ENCODE assay signal across 8 cellular contexts in genomic region chr16:88534731-88535141, GRCh38. TPM values are rescaled to one million over a fixed set of nuclear protein-coding genes. Genes with fewer than 3 reads are reported as not detected.
DNase-seq lines count a peak whose midpoint lies in the region; ATAC-seq, FAIRE-seq and TF ChIP-seq lines count a peak whose summit lies in the region.

No MANE protein-coding gene starts in this region.

- FAIRE-seq in GM12878 (lab: Jason Lieb, UNC) (no peak), keratinocyte (lab: Jason Lieb, UNC) (no peak)

- H3K79me2 ChIP-seq in GM12878 (ENCODE audit: control insufficient read depth, insufficient read depth, low read length) (peaks cover 4% of the 10 kb centered on the region; the same call in 1 of the 2 replicates), keratinocyte (ENCODE audit: control insufficient read depth, insufficient read depth, low read length) (peaks cover 3% of the 10 kb centered on the region), SK-N-SH (ENCODE audit: insufficient read depth) (no peaks in the 10 kb centered on the region)

- 10% methylated on average over 31 of the region's 48 CpGs for WGBS in GM12878 (ENCODE audit: insufficient coverage, insufficient replicate concordance, low lambda C conversion rate, missing lambda C conversion rate)
- WGBS in SK-N-SH (ENCODE audit: low lambda C conversion rate) = 92% methylated on average over 27 of the region's 48 CpGs

- peaks cover 2% of the 10 kb centered on the region for H3F3A ChIP-seq in SK-N-SH (replicated peaks; ENCODE audit: insufficient read depth)

- no peaks in the 10 kb centered on the region for H3K9me1 ChIP-seq in keratinocyte (ENCODE audit: control insufficient read depth, extremely low read depth, insufficient read depth, low read length)

- H3K27me3 ChIP-seq in GM12878 (replicated peaks in 1 of 2; ENCODE audit: control insufficient read depth in 2 of 2, insufficient read depth in 2 of 2, low read length in 1 of 2) = no peaks in the 10 kb centered on the region
- H3K27me3 ChIP-seq in keratinocyte (ENCODE audit: control insufficient read depth, extremely low read depth, insufficient read depth, low read length) = peaks cover 23% of the 10 kb centered on the region
- no peaks in the 10 kb centered on the region for H3K27me3 ChIP-seq in SK-N-SH (ENCODE audit: insufficient read depth)

- BruUV-seq in GM12878 (replicated peaks; lab: Mats Ljungman, UMichigan) = no TSS peak

- intact Hi-C loops in GM12878 (cut with micrococcal nuclease; ENCODE audit: unreplicated experiment) = no loop called here

- SMC1A ChIA-PET in GM12878 (lab: Charles Lee; ENCODE audit: uncharacterized antibody, unreplicated experiment) = no interaction called here

- H3K4me1 ChIP-seq in GM12878 (ENCODE audit: control insufficient read depth, insufficient read depth, low read length) (peaks cover 5% of the 10 kb centered on the region), keratinocyte (ENCODE audit: control insufficient read depth, extremely low read depth, insufficient read depth, low read length) (peaks cover 13% of the 10 kb centered on the region), SK-N-SH (ENCODE audit: control insufficient read depth in 1 of 2, insufficient read depth in 2 of 2, low read depth in 1 of 2, low read length in 1 of 2) (peaks cover 0 to 8% of the 10 kb centered on the region in 2 experiments; a peak in 1 of 4 replicates)

- no peaks in the 10 kb centered on the region for H4K20me1 ChIP-seq in GM12878 (ENCODE audit: control insufficient read depth, insufficient read depth)
- no peaks in the 10 kb centered on the region for H4K20me1 ChIP-seq in keratinocyte (ENCODE audit: control insufficient read depth, extremely low read depth, insufficient read depth, low read length)
- H4K20me1 ChIP-seq in SK-N-SH (ENCODE audit: insufficient read depth) = 0 out of 2 replicates have a peak, but pooled peaks cover 6% of the 10 kb centered on the region

- no peak overlapping the region for H3K27ac ChIP-seq in GM12878 (ENCODE audit: control insufficient read depth, insufficient read depth)
- H3K27ac ChIP-seq in keratinocyte (ENCODE audit: control insufficient read depth, insufficient read depth, low read length) = no peak overlapping the region
- H3K27ac ChIP-seq in SK-N-SH (ENCODE audit: low read depth in 2 of 2, low read length in 1 of 2) = no peak overlapping the region

- no peaks in the 10 kb centered on the region for H3K9me2 ChIP-seq in SK-N-SH

- peak overlapping the region; percentile 51; the same call in 1 of the 2 replicates for H3K9ac ChIP-seq in GM12878 (ENCODE audit: control insufficient read depth, insufficient read depth, low read length)
- peak overlapping the region; percentile 33 for H3K9ac ChIP-seq in keratinocyte (ENCODE audit: control insufficient read depth, extremely low read depth, insufficient read depth, low read length)
- H3K9ac ChIP-seq in SK-N-SH = no peak overlapping the region

- CTCF ChIA-PET in GM12878 (lab: Yijun Ruan, JAX) = no interaction called here
- CTCF ChIA-PET in SK-N-SH (lab: Yijun Ruan, JAX) = no interaction called here

- RAD21 ChIA-PET in GM12878 (lab: Charles Lee; ENCODE audit: unreplicated experiment) = no interaction called here

- TF ChIP-seq RAD21 in GM12878 (IDR thresholded peaks at IDR 0.05; ENCODE audit: insufficient read depth, low read depth, low read length) (no peak), SK-N-SH (IDR thresholded peaks at IDR 0.05; ENCODE audit: low read length) (no peak)

- ATAC-seq in GM19452 (IDR thresholded peaks at IDR 0.05; ENCODE audit: unreplicated experiment) (peak; percentile 23), GM12878 (peak; percentile 73), GM19455 (IDR thresholded peaks at IDR 0.05; ENCODE audit: unreplicated experiment) (no peak)
- no peak for ATAC-seq in stimulated activated naive CD8-positive, alpha-beta T cell treated with anti-CD3 and anti-CD28 coated beads, Interleukin-15, Interleukin-2, amounts not matched to agents 100 U/mL and 50 U/mL, for 24 hours

- H3K36me3 ChIP-seq in GM12878 (ENCODE audit: control insufficient read depth in 2 of 2, insufficient read depth in 2 of 2, low read length in 1 of 2) (no peaks in the 10 kb centered on the region), keratinocyte (ENCODE audit: control insufficient read depth in 2 of 2, extremely low read depth in 1 of 2, insufficient read depth in 2 of 2, low read length in 2 of 2) (no peaks in the 10 kb centered on the region), SK-N-SH (replicated peaks in 1 of 2; ENCODE audit: control insufficient read depth in 1 of 2, insufficient read depth in 2 of 2, low read length in 1 of 2) (peaks cover 0 to 6% of the 10 kb centered on the region in 2 experiments)

- POLR2A ChIA-PET in GM12878 (lab: Charles Lee) (no interaction called here), SK-N-SH (lab: Yijun Ruan, JAX) (no interaction called here)

- H2AFZ ChIP-seq in GM12878 (ENCODE audit: control insufficient read depth, low read depth, low read length) (no peak overlapping the region), keratinocyte (ENCODE audit: control insufficient read depth, low read length) (no peak overlapping the region), SK-N-SH (ENCODE audit: low read depth) (no peak overlapping the region)

- TF ChIP-seq CTCF in AG10803 (conservative IDR thresholded peaks at IDR 0.05; ENCODE audit: low read length) = peak; percentile 28; the same call in 1 of the 2 replicates
- 0 out of 6 replicates have a peak, but pooled peaks of 2 of the 3 experiments have one; percentile 0 to 14 for TF ChIP-seq CTCF in GM12878 (IDR thresholded peaks at IDR 0.05 in 2 of 3, conservative IDR thresholded peaks at IDR 0.05 in 1 of 3; ENCODE audit: control insufficient read depth in 2 of 3, extremely low read depth in 1 of 3, insufficient read depth in 1 of 3, low read depth in 3 of 3, low read length in 3 of 3)
- peak in 1 of 3 experiments; percentile 20 for TF ChIP-seq CTCF in keratinocyte (optimal IDR thresholded peaks at IDR 0.05 in 1 of 3, IDR thresholded peaks at IDR 0.05 in 1 of 3, conservative IDR thresholded peaks at IDR 0.05 in 1 of 3; ENCODE audit: extremely low read depth in 1 of 3, insufficient read depth in 2 of 3, low read length in 3 of 3)
- TF ChIP-seq CTCF in SK-N-SH (IDR thresholded peaks at IDR 0.05) = no peak

- in situ Hi-C loops in GM12878 (cut with MboI) = loop anchor here (5.0 kb wide), 1 partner anchor 77 kb away; no protein-coding TSS in a partner anchor

- TF ChIP-seq EP300 in GM12878 (IDR thresholded peaks at IDR 0.05; ENCODE audit: borderline replicate concordance in 1 of 2, control insufficient read depth in 1 of 2, low read depth in 2 of 2, low read length in 2 of 2) = no peak
- no peak for TF ChIP-seq EP300 in SK-N-SH (IDR thresholded peaks at IDR 0.05; ENCODE audit: borderline replicate concordance in 1 of 2, low read depth in 1 of 2, low read length in 1 of 2)

- DNase-seq in AG10803 (ENCODE audit: low read depth) = peak; percentile 52
- peak; percentile 36 to 54 for DNase-seq in NOMO-1 (lab: John Stamatoyannopoulos, UW; ENCODE audit: unreplicated experiment in 2 of 2)
- no peak for DNase-seq in GM12878 (ENCODE audit: low read depth, low spot score)
- DNase-seq in keratinocyte (ENCODE audit: low read depth, low spot score) = no peak
- DNase-seq in stimulated activated naive CD8-positive, alpha-beta T cell treated with anti-CD3 and anti-CD28 coated beads, Interleukin-15, Interleukin-2, amounts not matched to agents 100 U/mL and 50 U/mL, for 24 hours = peak; percentile 52
- DNase-seq in SK-N-SH = no peak

- H3K9me3 ChIP-seq in GM12878 (replicated peaks; ENCODE audit: control insufficient read depth, insufficient read depth, low read length) = no peaks in the 10 kb centered on the region
- H3K9me3 ChIP-seq in keratinocyte (ENCODE audit: control insufficient read depth, low read depth, low read length) = no peaks in the 10 kb centered on the region
- H3K9me3 ChIP-seq in SK-N-SH = no peaks in the 10 kb centered on the region

- dilution Hi-C loops in keratinocyte (cut with MboI; ENCODE audit: extremely low pct_ligation_motif_present, low sequenced_read_pairs) = no loop called here

- TF ChIP-seq POLR2A in GM12878 (IDR thresholded peaks at IDR 0.05; ENCODE audit: low read depth, low read length) = no peak

- H3K4me2 ChIP-seq in GM12878 (ENCODE audit: control insufficient read depth, insufficient read depth) (peak overlapping the region; percentile 81), keratinocyte (ENCODE audit: control insufficient read depth, extremely low read depth, insufficient read depth, low read depth, low read length) (peak overlapping the region; percentile 80), SK-N-SH (no peak overlapping the region)

- peak overlapping the region; percentile 58 for H3K4me3 ChIP-seq in AG10803 (ENCODE audit: low read length)
- H3K4me3 ChIP-seq in GM12878 = peak overlapping the region; percentile 70
- H3K4me3 ChIP-seq in keratinocyte (ENCODE audit: control insufficient read depth in 2 of 3, extremely low read depth in 1 of 3, insufficient read depth in 2 of 3, low read depth in 1 of 3, low read length in 3 of 3) = peak overlapping the region; percentile 43 to 59 (median 58)
- no peak overlapping the region; a peak in 1 of 4 replicates for H3K4me3 ChIP-seq in SK-N-SH (ENCODE audit: low read depth in 2 of 2, low read length in 1 of 2)

RNA-seq across cellular contexts. Expression of gene ZC3H18, which starts 35.5 kb away (rescaled TPM):
- 32.5 and 33.9 TPM in 2 replicates for total RNA-seq in GM12878 (2013; cell fraction: nucleolus; rRNA removed)
- total RNA-seq in GM12878 (2014; rRNA removed) (8.6 and 12.5 TPM in 2 replicates), GM12878 (2014; rRNA removed; fragmentation: Illumina TruSeq; extraction: Trizol) (14.9 and 15.9 TPM in 2 replicates), GM12878 (2021) (50.4 and 58.3 TPM in 2 replicates)
- polyA plus RNA-seq in GM12878 (2011; ENCODE audit: low read depth) = 11.2 TPM
- polyA plus RNA-seq in GM12878 (2011; rRNA removed) (5.5 and 8.5 TPM in 2 replicates), GM12878 (2014; fragmentation: Illumina TruSeq; extraction: Trizol) (14.7 and 29.0 TPM in 2 replicates), GM12878 (2014; fragmentation: Nextera tagmentation; extraction: Ambion mirVana) (1 to 10 TPM; 1.0 to 3.2 TPM), GM12878 (2014; rRNA removed) (29.1 and 37.5 TPM in 2 replicates), GM12878 (2016; fragmentation: Nextera tagmentation; extraction: Ambion mirVana) (10 to 100 TPM; 54.1 to 57.0 TPM), keratinocyte (6.0 to 18.4 TPM (median 7.5 TPM) in 3 replicates), SK-N-SH (2012; rRNA removed) (18.1 and 32.7 TPM in 2 replicates)
- polyA plus RNA-seq in GM12878 (2011; cell fraction: cytosol; rRNA removed) = 10.5 and 12.9 TPM in 2 replicates
- polyA plus RNA-seq in GM12878 (2011; cell fraction: nucleus; rRNA removed) = 33.8 and 48.9 TPM in 2 replicates
- 24.7 and 25.2 TPM in 2 replicates for polyA plus RNA-seq in GM12878 (2012)
- polyA minus RNA-seq in GM12878 (2011; rRNA and poly(A)+ RNA removed) = 4.7 and 7.5 TPM in 2 replicates
- polyA minus RNA-seq in GM12878 (2011; cell fraction: cytosol; rRNA and poly(A)+ RNA removed) = 7.5 and 8.8 TPM in 2 replicates
- 8.5 and 16.6 TPM in 2 replicates for polyA minus RNA-seq in GM12878 (2011; cell fraction: nucleus; rRNA and poly(A)+ RNA removed)
- polyA plus RNA-seq in keratinocyte (2011; ENCODE audit: low read depth) = 41.9 TPM
- 7.9 and 14.1 TPM in 2 replicates for polyA plus RNA-seq in keratinocyte (2011; cell fraction: cytosol; rRNA removed)
- 35.2 and 35.5 TPM in 2 replicates for polyA plus RNA-seq in keratinocyte (2011; cell fraction: nucleus; rRNA removed)
- 19.7 and 27.8 TPM in 2 replicates for polyA plus RNA-seq in keratinocyte (2012; ENCODE audit: low replicate concordance)
- 5.9 to 16.2 TPM (median 6.5 TPM) in 3 replicates for polyA minus RNA-seq in keratinocyte
- 12.9 TPM for polyA minus RNA-seq in keratinocyte (2011; cell fraction: cytosol; rRNA and poly(A)+ RNA removed)
- polyA minus RNA-seq in keratinocyte (2011; cell fraction: nucleus; rRNA and poly(A)+ RNA removed) = 14.8 and 14.9 TPM in 2 replicates
- polyA plus RNA-seq in SK-N-SH (2012; cell fraction: cytosol; rRNA removed) = 17.4 and 19.4 TPM in 2 replicates
- 76.1 and 100 TPM in 2 replicates for polyA plus RNA-seq in SK-N-SH (2012; cell fraction: nucleus; rRNA removed)

Comparison
In these comparisons a context has a peak if more than half of its experiments do, and no peak if none do; other contexts are left out.
1. DNase-seq: peak in AG10803 (single experiment), NOMO-1 (2 of 2) and stimulated activated naive CD8-positive, alpha-beta T cell treated with anti-CD3 and anti-CD28 coated beads, Interleukin-15, Interleukin-2, amounts not matched to agents 100 U/mL and 50 U/mL, for 24 hours (single experiment); none in GM12878 (single experiment), keratinocyte (single experiment) and SK-N-SH (single experiment).
2. H3K4me3 ChIP-seq: peak in AG10803 (single experiment), GM12878 (single experiment) and keratinocyte (3 of 3); none in SK-N-SH (0 of 2).
3. ATAC-seq: peak in GM19452 (single experiment) and GM12878 (single experiment); none in stimulated activated naive CD8-positive, alpha-beta T cell treated with anti-CD3 and anti-CD28 coated beads, Interleukin-15, Interleukin-2, amounts not matched to agents 100 U/mL and 50 U/mL, for 24 hours (single experiment) and GM19455 (single experiment).